Comparison of ENCODE assay signal across 19 cellular contexts in the genomic region with DNA sequence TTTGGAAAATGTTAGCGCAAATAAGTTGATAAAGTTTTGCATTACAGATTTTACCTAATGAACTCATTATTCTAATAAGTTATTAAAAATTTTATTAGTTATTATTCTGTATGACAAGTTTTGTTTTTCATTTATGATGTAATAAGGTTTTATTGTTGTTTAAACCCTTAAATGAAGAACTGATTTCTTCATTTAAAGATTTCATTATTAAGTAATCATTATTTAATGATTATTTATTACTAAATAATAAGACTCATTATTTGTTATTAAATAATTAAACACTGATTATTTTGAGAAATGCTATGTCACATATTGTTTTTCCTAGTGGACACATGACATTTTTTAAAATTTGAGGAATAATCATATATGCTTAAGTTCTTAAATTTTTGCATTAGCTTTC. TPM values are rescaled to one million over a fixed set of nuclear protein-coding genes. Genes with fewer than 3 reads are reported as not detected.
A peak's percentile ranks its signal among the peaks of the same experiment; 100 is the strongest.
DNase-seq lines count a peak whose midpoint lies in the region; ATAC-seq, FAIRE-seq and TF ChIP-seq lines count a peak whose summit lies in the region.
"Had no signal": no experiment of that assay in that cellular context is flagged by ENCODE, and none has a peak within 500 bp of the region (broad histone marks: within the 10 kb centered on the region; RNA-seq: fewer than 3 reads in every experiment).

No MANE protein-coding gene starts in this region.

- WGBS in pancreas, 2 donors: 100% methylated on average over 1 of the region's 1 CpG

- no peak for ATAC-seq in pancreas
- ATAC-seq: A549, GM23338, HCT116 had no signal

- no peak overlapping the region for H3K27ac ChIP-seq in pancreas
- H3K27ac ChIP-seq: A549, C4-2B had no signal

- intact Hi-C loops in pancreas (cut with DNase I): no loop called here

- H3K36me3 ChIP-seq in pancreas: peaks cover 0 to 13% (median 0%) of the 10 kb centered on the region in 3 donors

- no peak overlapping the region for H3K4me3 ChIP-seq in pancreas
- H3K4me3 ChIP-seq: A549, GM23338 had no signal

- no peaks in the 10 kb centered on the region for H3K4me1 ChIP-seq in pancreas
- H3K4me1 ChIP-seq: Caco-2 had no signal

- TF ChIP-seq CTCF in pancreas (IDR thresholded peaks at IDR 0.05): no peak

- H3K9me3 ChIP-seq in pancreas: no peaks in the 10 kb centered on the region

- FAIRE-seq in RCC 7860 (lab: Jason Lieb, UNC) (peak; percentile 12), colon (lab: Jason Lieb, UNC) (peak; percentile 31), pancreas (lab: Jason Lieb, UNC) (peak; percentile 65)
- FAIRE-seq: A549, D721Med, GM12892, GM18507, HTR-8/SVneo had no signal

- H3K27me3 ChIP-seq in pancreas: no peaks in the 10 kb centered on the region

- DNase-seq in RCC 7860 (ENCODE audit: low spot score): no peak
- no peak for DNase-seq in pancreas
- DNase-seq in HuH-7 (ENCODE audit: low spot score): no peak
- DNase-seq in OCI-M2 (lab: John Stamatoyannopoulos, UW; ENCODE audit: unreplicated experiment): no peak
- DNase-seq in hippocampal formation (lab: John Stamatoyannopoulos, UW): no peak
- DNase-seq: AML-193; Caco-2; CD4-positive, alpha-beta T cell; GDM1; H7 had no signal

RNA-seq across cellular contexts. Expression of a gene that starts 34.2 kb away (rescaled TPM):
- 10 to 100 TPM; 16.7 to 31.6 (median 24.7) TPM for total RNA-seq in pancreas
- 10 to 100 TPM; 42.3 to 43.0 TPM for polyA plus RNA-seq in pancreas
